25 cellular contexts compared by ENCODE assay signal in genomic region chr3:157117875-157118654, GRCh38.
"Had no signal": no experiment of that assay in that cellular context is flagged by ENCODE, and none has a peak within 500 bp of the region (broad histone marks: within the 10 kb centered on the region; RNA-seq: fewer than 3 reads in every experiment).

No MANE protein-coding gene starts in this region.

- ATAC-seq: esophagus mucosa; gastrocnemius medialis; heart left ventricle; left lobe of liver; mucosa of descending colon; natural killer cell treated with Interleukin-12 subunit alpha and Interleukin-12 subunit beta and Interleukin-15 and Interleukin-18, amount 100 ng/mL, for 72 hours; pancreas; stimulated activated naive B cell treated with anti-CD40 and anti-IgM and Interleukin-4, amounts not matched to agents 10 μg/mL and 1 μg/mL and 100 μg/mL, for 72 hours; upper lobe of right lung had no signal

- H3K79me2 ChIP-seq: hepatocyte had no signal

- H3K27me3 ChIP-seq: colonic mucosa, gastrocnemius medialis, heart left ventricle, hepatocyte, pancreas, right atrium auricular region, transverse colon, upper lobe of right lung, vagina had no signal

- H3K27ac ChIP-seq: epithelial cell of prostate, gastrocnemius medialis, heart left ventricle, hepatocyte, neutrophil, upper lobe of right lung, vagina had no signal

- FAIRE-seq: pancreas, small intestine had no signal

- H2AFZ ChIP-seq: hepatocyte had no signal

- H3K4me1 ChIP-seq: colonic mucosa, vagina had no signal

- H3K36me3 ChIP-seq: colonic mucosa, gastrocnemius medialis, heart left ventricle, neutrophil, pancreas, right atrium auricular region, transverse colon, upper lobe of right lung, vagina had no signal

- H3K4me3 ChIP-seq: colonic mucosa, gastrocnemius medialis, heart left ventricle, hepatocyte, lung, mucosa of descending colon, pancreas, right atrium auricular region, transverse colon, upper lobe of right lung, vagina had no signal

- DNase-seq: colonic mucosa; effector CD8-positive, alpha-beta T cell; endodermal cell; foreskin fibroblast; gastrocnemius medialis; heart left ventricle; kidney; mucosa of descending colon; naive B cell; pancreas; small intestine; stimulated activated CD4-positive, alpha-beta T cell treated with anti-CD3 and anti-CD28 coated beads, Interleukin-15, amount 100 ng/mL, for 24 hours; stimulated activated CD4-positive, alpha-beta T cell treated with anti-CD3 and anti-CD28 coated beads, Interleukin-2, amount 100 ng/mL, for 48 hours; stimulated activated naive B cell treated with anti-CD40 and anti-IgM and Interleukin-4, amounts not matched to agents 10 μg/mL and 1 μg/mL and 100 μg/mL, for 72 hours; transverse colon; upper lobe of right lung had no signal

- H3K4me2 ChIP-seq: hepatocyte had no signal

- H3K9me3 ChIP-seq: colonic mucosa, gastrocnemius medialis, heart left ventricle, mucosa of descending colon, neutrophil, pancreas, right atrium auricular region, transverse colon, upper lobe of right lung, vagina had no signal
